ENCODE assay signal across 8 cellular contexts in genomic region chr17:40779181-40779909, GRCh38. TPM values are rescaled to one million over a fixed set of nuclear protein-coding genes. Genes with fewer than 3 reads are reported as not detected.
DNase-seq lines count a peak whose midpoint lies in the region; ATAC-seq and TF ChIP-seq lines count a peak whose summit lies in the region.

No MANE protein-coding gene starts in this region.

- intact Hi-C loops in naive thymus-derived CD4-positive, alpha-beta T cell (cut with micrococcal nuclease) = no loop called here

- CTCF ChIA-PET in naive thymus-derived CD4-positive, alpha-beta T cell (lab: Charles Lee) = interaction anchor here (0.6 kb wide), 1 partner anchor 92 kb away, joined by 4 read pairs; no protein-coding TSS in a partner anchor

- peaks cover 91% of the 10 kb centered on the region for H3K27me3 ChIP-seq in BE2C
- H3K27me3 ChIP-seq in naive thymus-derived CD4-positive, alpha-beta T cell (ENCODE audit: control insufficient read depth in 2 of 2, insufficient read depth in 2 of 2, low read length in 2 of 2) = peaks cover 0 to 3% of the 10 kb centered on the region in 2 donors
- no peaks in the 10 kb centered on the region for H3K27me3 ChIP-seq in H7 (ENCODE audit: control insufficient read depth, insufficient read depth, low read length)

- no peaks in the 10 kb centered on the region for H3K9me3 ChIP-seq in BE2C
- H3K9me3 ChIP-seq in naive thymus-derived CD4-positive, alpha-beta T cell (ENCODE audit: control insufficient read depth in 2 of 3, low read length in 3 of 3) = no peaks in the 10 kb centered on the region

- no peak overlapping the region for H3K27ac ChIP-seq in naive thymus-derived CD4-positive, alpha-beta T cell (ENCODE audit: low read depth, low read length)

- peak; percentile 28 for DNase-seq in BE2C
- peak; percentile 22 for DNase-seq in NCI-H1436 (lab: John Stamatoyannopoulos, UW)
- DNase-seq in activated naive CD8-positive, alpha-beta T cell treated with anti-CD3 and anti-CD28 coated beads, Interleukin-2, amount 10 ng/mL, durations not matched to agents 7 days and 5 days = peak; percentile 42
- peak in 5 of 9 donors; percentile 8 to 28 (median 17) for DNase-seq in naive thymus-derived CD4-positive, alpha-beta T cell
- DNase-seq in H7 = no peak
- no peak for DNase-seq in T1000 (lab: John Stamatoyannopoulos, UW)

- POLR2A ChIA-PET in activated naive CD8-positive, alpha-beta T cell treated with anti-CD3 and anti-CD28 coated beads, Interleukin-2, amount 10 ng/mL, durations not matched to agents 7 days and 5 days (lab: Charles Lee) = no interaction called here
- POLR2A ChIA-PET in naive thymus-derived CD4-positive, alpha-beta T cell (lab: Charles Lee) = no interaction called here

- H3K36me3 ChIP-seq in BE2C = no peaks in the 10 kb centered on the region
- no peaks in the 10 kb centered on the region for H3K36me3 ChIP-seq in naive thymus-derived CD4-positive, alpha-beta T cell (ENCODE audit: control insufficient read depth in 2 of 3, insufficient read depth in 3 of 3, low read length in 3 of 3)
- no peaks in the 10 kb centered on the region for H3K36me3 ChIP-seq in H7 (replicated peaks; ENCODE audit: control insufficient read depth, insufficient read depth, low read length)

- no peaks in the 10 kb centered on the region for H3K9me3 Mint-ChIP-seq in activated naive CD8-positive, alpha-beta T cell treated with anti-CD3 and anti-CD28 coated beads, Interleukin-2, amount 10 ng/mL, durations not matched to agents 7 days and 5 days
- no peaks in the 10 kb centered on the region for H3K9me3 Mint-ChIP-seq in naive thymus-derived CD4-positive, alpha-beta T cell

- no peaks in the 10 kb centered on the region for H3K36me3 Mint-ChIP-seq in activated naive CD8-positive, alpha-beta T cell treated with anti-CD3 and anti-CD28 coated beads, Interleukin-2, amount 10 ng/mL, durations not matched to agents 7 days and 5 days
- no peaks in the 10 kb centered on the region for H3K36me3 Mint-ChIP-seq in naive thymus-derived CD4-positive, alpha-beta T cell

- H3K4me1 ChIP-seq in BE2C = no peaks in the 10 kb centered on the region
- no peaks in the 10 kb centered on the region for H3K4me1 ChIP-seq in naive thymus-derived CD4-positive, alpha-beta T cell (ENCODE audit: control insufficient read depth in 2 of 2, insufficient read depth in 2 of 2, low read length in 2 of 2)

- peaks cover 62% of the 10 kb centered on the region for H3K27me3 Mint-ChIP-seq in activated naive CD8-positive, alpha-beta T cell treated with anti-CD3 and anti-CD28 coated beads, Interleukin-2, amount 10 ng/mL, durations not matched to agents 7 days and 5 days
- peaks cover 52 to 73% (median 59%) of the 10 kb centered on the region in 5 donors for H3K27me3 Mint-ChIP-seq in naive thymus-derived CD4-positive, alpha-beta T cell

- no peak for ATAC-seq in activated naive CD8-positive, alpha-beta T cell treated with anti-CD3 and anti-CD28 coated beads, Interleukin-2, amount 10 ng/mL, durations not matched to agents 7 days and 5 days (ENCODE audit: low read depth)
- ATAC-seq in naive thymus-derived CD4-positive, alpha-beta T cell = peak; percentile 47
- ATAC-seq in GM21529 (IDR thresholded peaks at IDR 0.05; ENCODE audit: unreplicated experiment) (no peak), HG02623 (IDR thresholded peaks at IDR 0.05; ENCODE audit: unreplicated experiment) (no peak)

- H3K4me1 Mint-ChIP-seq in activated naive CD8-positive, alpha-beta T cell treated with anti-CD3 and anti-CD28 coated beads, Interleukin-2, amount 10 ng/mL, durations not matched to agents 7 days and 5 days = peaks cover 4% of the 10 kb centered on the region
- peaks cover 0 to 11% (median 2%) of the 10 kb centered on the region in 7 donors for H3K4me1 Mint-ChIP-seq in naive thymus-derived CD4-positive, alpha-beta T cell

- no peak overlapping the region for H3K27ac Mint-ChIP-seq in activated naive CD8-positive, alpha-beta T cell treated with anti-CD3 and anti-CD28 coated beads, Interleukin-2, amount 10 ng/mL, durations not matched to agents 7 days and 5 days
- no peak overlapping the region for H3K27ac Mint-ChIP-seq in naive thymus-derived CD4-positive, alpha-beta T cell

- no peak overlapping the region for H3K4me3 ChIP-seq in BE2C (ENCODE audit: low read depth, low read length)
- no peak overlapping the region for H3K4me3 ChIP-seq in naive thymus-derived CD4-positive, alpha-beta T cell (ENCODE audit: low read length)
- no peak overlapping the region for H3K4me3 ChIP-seq in H7 (ENCODE audit: insufficient read depth, low read depth, low read length)

- no peak for TF ChIP-seq CTCF in BE2C (IDR thresholded peaks at IDR 0.05; ENCODE audit: low read depth, low read length)

- peak overlapping the region; percentile 62 for H3K4me3 Mint-ChIP-seq in activated naive CD8-positive, alpha-beta T cell treated with anti-CD3 and anti-CD28 coated beads, Interleukin-2, amount 10 ng/mL, durations not matched to agents 7 days and 5 days
- H3K4me3 Mint-ChIP-seq in naive thymus-derived CD4-positive, alpha-beta T cell = peak overlapping the region; percentile 5 to 73 (median 66)

RNA-seq across cellular contexts. Expression of gene KRT27, which starts 3.0 kb away (rescaled TPM):
- polyA plus RNA-seq in BE2C (2012; ENCODE audit: insufficient read depth, insufficient read length, low read depth) = not detected
- not detected for total RNA-seq in activated naive CD8-positive, alpha-beta T cell treated with anti-CD3 and anti-CD28 coated beads, Interleukin-2, amount 10 ng/mL, durations not matched to agents 7 days and 5 days
- total RNA-seq in naive thymus-derived CD4-positive, alpha-beta T cell = not detected
- polyA plus RNA-seq in naive thymus-derived CD4-positive, alpha-beta T cell = not detected
- not detected in 2 replicates for total RNA-seq in H7 (2014; rRNA removed; shearing (Covaris generic))

RNA-seq across cellular contexts. Expression of gene KRT26, which starts 7.3 kb away (rescaled TPM):
- not detected for polyA plus RNA-seq in BE2C (2012; ENCODE audit: insufficient read depth, insufficient read length, low read depth)
- not detected for total RNA-seq in activated naive CD8-positive, alpha-beta T cell treated with anti-CD3 and anti-CD28 coated beads, Interleukin-2, amount 10 ng/mL, durations not matched to agents 7 days and 5 days
- not detected for total RNA-seq in naive thymus-derived CD4-positive, alpha-beta T cell
- polyA plus RNA-seq in naive thymus-derived CD4-positive, alpha-beta T cell = not detected
- not detected in 2 replicates for total RNA-seq in H7 (2014; rRNA removed; shearing (Covaris generic))

RNA-seq across cellular contexts. Expression of gene KRT28, which starts 20.4 kb away (rescaled TPM):
- polyA plus RNA-seq in BE2C (2012; ENCODE audit: insufficient read depth, insufficient read length, low read depth) = not detected
- not detected for total RNA-seq in activated naive CD8-positive, alpha-beta T cell treated with anti-CD3 and anti-CD28 coated beads, Interleukin-2, amount 10 ng/mL, durations not matched to agents 7 days and 5 days
- total RNA-seq in naive thymus-derived CD4-positive, alpha-beta T cell = not detected
- polyA plus RNA-seq in naive thymus-derived CD4-positive, alpha-beta T cell = not detected
- total RNA-seq in H7 (2014; rRNA removed; shearing (Covaris generic)) = not detected in 2 replicates

RNA-seq across cellular contexts. Expression of gene KRT25, which starts 24.2 kb away (rescaled TPM):
- polyA plus RNA-seq in BE2C (2012; ENCODE audit: insufficient read depth, insufficient read length, low read depth) = not detected
- not detected for total RNA-seq in activated naive CD8-positive, alpha-beta T cell treated with anti-CD3 and anti-CD28 coated beads, Interleukin-2, amount 10 ng/mL, durations not matched to agents 7 days and 5 days
- not detected for total RNA-seq in naive thymus-derived CD4-positive, alpha-beta T cell
- polyA plus RNA-seq in naive thymus-derived CD4-positive, alpha-beta T cell = not detected
- not detected in 2 replicates for total RNA-seq in H7 (2014; rRNA removed; shearing (Covaris generic))

RNA-seq across cellular contexts. Expression of gene KRT10, which starts 43.1 kb away (rescaled TPM):
- 135 TPM for polyA plus RNA-seq in BE2C (2012; ENCODE audit: insufficient read depth, insufficient read length, low read depth)
- total RNA-seq in activated naive CD8-positive, alpha-beta T cell treated with anti-CD3 and anti-CD28 coated beads, Interleukin-2, amount 10 ng/mL, durations not matched to agents 7 days and 5 days = 10 to 100 TPM; 25.7 to 28.6 TPM
- 10 to 100 TPM; 23.8 to 43.4 (median 35.3) TPM for total RNA-seq in naive thymus-derived CD4-positive, alpha-beta T cell
- 100 to 1,000 TPM; 143 to 189 TPM for polyA plus RNA-seq in naive thymus-derived CD4-positive, alpha-beta T cell
- 2.4 and 5.4 TPM in 2 replicates for total RNA-seq in H7 (2014; rRNA removed; shearing (Covaris generic))

Comparison
In these comparisons a context has a peak if more than half of its experiments do, and no peak if none do; other contexts are left out.
1. DNase-seq: peak in BE2C (single experiment), NCI-H1436 (single experiment), activated naive CD8-positive, alpha-beta T cell treated with anti-CD3 and anti-CD28 coated beads, Interleukin-2, amount 10 ng/mL, durations not matched to agents 7 days and 5 days (single experiment) and naive thymus-derived CD4-positive, alpha-beta T cell (5 of 9); none in H7 (single experiment) and T1000 (single experiment).